16 cellular contexts compared by ENCODE assay signal in the genomic region with DNA sequence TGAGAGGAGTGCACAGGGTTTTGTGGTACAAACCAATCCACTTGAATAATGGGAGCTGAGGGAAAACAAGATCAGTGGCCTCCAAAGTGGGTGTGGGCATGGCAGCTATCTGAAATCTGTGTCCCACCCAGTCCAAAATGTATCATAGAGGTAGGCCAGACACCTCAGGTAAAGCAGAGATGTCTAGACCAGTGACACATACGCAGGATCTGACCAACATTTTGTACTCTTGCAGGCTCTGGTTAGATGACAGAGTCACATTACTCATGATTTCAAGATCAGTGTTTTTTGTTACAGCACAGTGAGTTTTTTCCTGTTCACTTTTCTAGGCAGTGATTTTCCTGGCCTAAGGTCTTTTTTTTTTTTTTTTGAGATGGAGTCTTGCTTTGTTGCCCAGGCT.
A peak's percentile ranks its signal among the peaks of the same experiment; 100 is the strongest.
DNase-seq lines count a peak whose midpoint lies in the region; ATAC-seq, FAIRE-seq and TF ChIP-seq lines count a peak whose summit lies in the region.
"Had no signal": no experiment of that assay in that cellular context is flagged by ENCODE, and none has a peak within 500 bp of the region (broad histone marks: within the 10 kb centered on the region; RNA-seq: fewer than 3 reads in every experiment).

No MANE protein-coding gene starts in this region.

- H3K9ac ChIP-seq in HUES6 (ENCODE audit: low read length), result peak overlapping the region; percentile 63

- FAIRE-seq in D721Med (lab: Jason Lieb, UNC), result no peak
- FAIRE-seq: endothelial cell of umbilical vein had no signal

- no peaks in the 10 kb centered on the region for H3K27me3 Mint-ChIP-seq in Calu3 (ENCODE audit: unreplicated experiment)
- no peaks in the 10 kb centered on the region for H3K27me3 Mint-ChIP-seq in natural killer cell (ENCODE audit: low read depth in 2 of 2)

- H3K4me1 ChIP-seq in HUES6 (ENCODE audit: control insufficient read depth, insufficient read depth, low read length) (peaks cover 32% of the 10 kb centered on the region), sigmoid colon (peaks cover 0 to 29% (median 26%) of the 10 kb centered on the region in 4 donors)
- H3K4me1 ChIP-seq: thyroid gland had no signal

- H3K36me3 ChIP-seq in HUES6 (ENCODE audit: control insufficient read depth, insufficient read depth, low read length) (peaks cover 4% of the 10 kb centered on the region; the same call in 1 of the 2 replicates), brain microvascular endothelial cell (replicated peaks) (no peaks in the 10 kb centered on the region), sigmoid colon (no peaks in the 10 kb centered on the region)
- H3K36me3 ChIP-seq: thyroid gland had no signal

- peaks cover 8% of the 10 kb centered on the region for H3K36me3 Mint-ChIP-seq in Calu3 (ENCODE audit: insufficient read depth, unreplicated experiment)
- no peaks in the 10 kb centered on the region for H3K36me3 Mint-ChIP-seq in natural killer cell

- TF ChIP-seq POLR2A in sigmoid colon (IDR thresholded peaks at IDR 0.05), result no peak

- peaks cover 13% of the 10 kb centered on the region; the same call in 1 of the 2 replicates for H3K9me3 ChIP-seq in HUES6 (ENCODE audit: control insufficient read depth, insufficient read depth, low read depth, low read length)
- no peaks in the 10 kb centered on the region for H3K9me3 ChIP-seq in sigmoid colon
- H3K9me3 ChIP-seq: thyroid gland had no signal

- DNase-seq in Calu3 (no peak), brain microvascular endothelial cell (peak; percentile 26), natural killer cell (no peak), NCI-H510A (lab: John Stamatoyannopoulos, UW) (no peak), sigmoid colon (no peak), D721Med (ENCODE audit: insufficient read length, low spot score) (no peak)
- DNase-seq: activated CD4-positive, CD25-positive, alpha-beta regulatory T cell; DMS79; NCI-H2029; nucleus accumbens; stimulated activated CD4-positive, alpha-beta T cell treated with anti-CD3 and anti-CD28 coated beads, Interleukin-4, amount 100 ng/mL, for 1 hour; thyroid gland had no signal

- TF ChIP-seq EP300 in sigmoid colon (IDR thresholded peaks at IDR 0.05), result no peak

- BruUV-seq in Calu3 (replicated peaks; lab: Mats Ljungman, UMichigan), result no TSS peak

- WGBS in sigmoid colon, 2 donors, result 95% methylated on average over 1 of the region's 1 CpG

- peak overlapping the region; percentile 49 for H3K4me3 Mint-ChIP-seq in Calu3 (ENCODE audit: low read depth, unreplicated experiment)
- no peak overlapping the region for H3K4me3 Mint-ChIP-seq in natural killer cell

- TF ChIP-seq CTCF in Calu3 (IDR thresholded peaks at IDR 0.05; ENCODE audit: unreplicated experiment), result no peak
- TF ChIP-seq CTCF in brain microvascular endothelial cell (IDR thresholded peaks at IDR 0.05; ENCODE audit: low read depth, low read length, missing control alignments), result no peak
- TF ChIP-seq CTCF in natural killer cell (IDR thresholded peaks at IDR 0.05), result no peak
- no peak for TF ChIP-seq CTCF in sigmoid colon (IDR thresholded peaks at IDR 0.05)
- no peak for TF ChIP-seq CTCF in D721Med (IDR thresholded peaks at IDR 0.05; ENCODE audit: insufficient read depth, missing control alignments)

- in situ Hi-C loops in brain microvascular endothelial cell (cut with HindIII; ENCODE audit: low pct_ligation_motif_present, low sequenced_read_pairs), result no loop called here

- intact Hi-C loops in Calu3 (cut with micrococcal nuclease; ENCODE audit: unreplicated experiment) (loop anchor here (10.0 kb wide), 1 partner anchor 736 kb away; no protein-coding TSS in a partner anchor), natural killer cell (cut with micrococcal nuclease) (no loop called here), sigmoid colon (cut with DNase I) (no loop called here)

- H3K9me3 Mint-ChIP-seq in Calu3 (ENCODE audit: low read depth, unreplicated experiment) (no peaks in the 10 kb centered on the region), natural killer cell (no peaks in the 10 kb centered on the region)

- H3K27me3 ChIP-seq in HUES6 (ENCODE audit: control insufficient read depth, insufficient read depth, low read length), result no peaks in the 10 kb centered on the region
- no peaks in the 10 kb centered on the region for H3K27me3 ChIP-seq in brain microvascular endothelial cell (replicated peaks)
- no peaks in the 10 kb centered on the region for H3K27me3 ChIP-seq in sigmoid colon
- H3K27me3 ChIP-seq: thyroid gland had no signal

- CTCF ChIA-PET in Calu3 (lab: Charles Lee), result interaction anchor here (0.6 kb wide), 1 partner anchor 300 kb away, joined by 4 read pairs; no protein-coding TSS in a partner anchor

- ATAC-seq in natural killer cell (no peak), SK-N-SH treated with all-trans-retinoic acid at 6 μM for 48 hours (no peak)
- ATAC-seq: Panc1 had no signal

- H3K27ac Mint-ChIP-seq in Calu3 (ENCODE audit: unreplicated experiment) (peak overlapping the region; percentile 92), natural killer cell (peak overlapping the region; percentile 25 to 54)

- H3K4me1 Mint-ChIP-seq in Calu3 (ENCODE audit: low read depth, unreplicated experiment) (peaks cover 36% of the 10 kb centered on the region), natural killer cell (peaks cover 0 to 11% of the 10 kb centered on the region in 2 donors)

- H3K27ac ChIP-seq in HUES6 (ENCODE audit: low read depth, low read length) (peak overlapping the region; percentile 85; the same call in 1 of the 2 replicates), brain microvascular endothelial cell (peak overlapping the region; percentile 83), sigmoid colon (peak overlapping the region in 2 of 4 donors; percentile 64 to 71)
- H3K27ac ChIP-seq: thyroid gland had no signal

- H3K4me3 ChIP-seq in HUES6 (ENCODE audit: low read depth, low read length) (no peak overlapping the region), brain microvascular endothelial cell (ENCODE audit: low read depth, low read length) (no peak overlapping the region), sigmoid colon (no peak overlapping the region)
- H3K4me3 ChIP-seq: thyroid gland had no signal

TF ChIP-seq in SK-N-SH treated with all-trans-retinoic acid at 6 μM for 48 hours, 23 proteins besides CTCF, POLR2A, EP300 and RAD21:
- no peak for TF ChIP-seq ISL1 (CRISPR knock-in tag; IDR thresholded peaks at IDR 0.05)
- TF ChIP-seq GLIS3 (CRISPR knock-in tag; IDR thresholded peaks at IDR 0.05), result no peak
- no peak for TF ChIP-seq ZNF70 (CRISPR knock-in tag; IDR thresholded peaks at IDR 0.05)
- no peak for TF ChIP-seq ESRRG (CRISPR knock-in tag; IDR thresholded peaks at IDR 0.05)
